13 cellular contexts compared by ENCODE assay signal in genomic region chr16:47949276-47949675, GRCh38.
DNase-seq lines count a peak whose midpoint lies in the region; ATAC-seq and TF ChIP-seq lines count a peak whose summit lies in the region.
"Had no signal": no experiment of that assay in that cellular context is flagged by ENCODE, and none has a peak within 500 bp of the region (broad histone marks: within the 10 kb centered on the region; RNA-seq: fewer than 3 reads in every experiment).

No MANE protein-coding gene starts in this region.

- no peak overlapping the region for H3K18ac ChIP-seq in mesenchymal stem cell (ENCODE audit: low read depth in 1 of 2, low read length in 2 of 2)

- H4K8ac ChIP-seq in mesenchymal stem cell (ENCODE audit: low read length): no peak overlapping the region

- H2AFZ ChIP-seq in mesenchymal stem cell (ENCODE audit: low read depth, low read length): peak overlapping the region; percentile 11
- no peak overlapping the region for H2AFZ ChIP-seq in smooth muscle cell (ENCODE audit: low read depth)

- peak overlapping the region; percentile 35 for H4K91ac ChIP-seq in mesenchymal stem cell (ENCODE audit: low read length)

- no peaks in the 10 kb centered on the region for H3F3A ChIP-seq in smooth muscle cell (ENCODE audit: low read depth)

- H4K20me1 ChIP-seq in smooth muscle cell (ENCODE audit: low read depth): no peaks in the 10 kb centered on the region
- H4K20me1 ChIP-seq: BLaER1 treated with 17β-estradiol and CSF1 and Interleukin-3, amounts not matched to agents 10 nM and 100 nM had no signal

- H3K9ac ChIP-seq in mesenchymal stem cell (ENCODE audit: low read length) (no peak overlapping the region), smooth muscle cell (ENCODE audit: low read depth) (no peak overlapping the region)
- H3K9ac ChIP-seq: BLaER1 treated with 17β-estradiol and CSF1 and Interleukin-3, amounts not matched to agents 10 nM and 100 nM had no signal

- H3K4me2 ChIP-seq in mesenchymal stem cell (ENCODE audit: low read length, poor library complexity, severe bottlenecking) (no peak overlapping the region), smooth muscle cell (no peak overlapping the region)
- H3K4me2 ChIP-seq: BLaER1 treated with 17β-estradiol and CSF1 and Interleukin-3, amounts not matched to agents 10 nM and 100 nM had no signal

- TF ChIP-seq POLR2A in NB4 (IDR thresholded peaks at IDR 0.05; ENCODE audit: extremely low read depth, insufficient read length): no peak

- H2BK12ac ChIP-seq in mesenchymal stem cell (ENCODE audit: low read length in 2 of 2): no peak overlapping the region

- H3K4me1 ChIP-seq in mesenchymal stem cell (ENCODE audit: control insufficient read depth, insufficient read depth, low read depth, low read length): no peaks in the 10 kb centered on the region
- H3K4me1 ChIP-seq in smooth muscle cell (ENCODE audit: low read depth): no peaks in the 10 kb centered on the region

- no peak overlapping the region for H2BK15ac ChIP-seq in mesenchymal stem cell (ENCODE audit: low read depth, poor library complexity, severe bottlenecking)

- no peaks in the 10 kb centered on the region for H3K9me3 ChIP-seq in mesenchymal stem cell (ENCODE audit: control insufficient read depth, low read length)
- no peaks in the 10 kb centered on the region for H3K9me3 ChIP-seq in smooth muscle cell (replicated peaks; ENCODE audit: low read depth)

- H2BK120ac ChIP-seq in mesenchymal stem cell (ENCODE audit: low read depth, low read length): no peak overlapping the region

- H3K27ac ChIP-seq in mesenchymal stem cell (ENCODE audit: low read length, poor library complexity, severe bottlenecking): no peak overlapping the region
- no peak overlapping the region for H3K27ac ChIP-seq in smooth muscle cell (ENCODE audit: low read depth)
- H3K27ac ChIP-seq: BLaER1 treated with 17β-estradiol and CSF1 and Interleukin-3, amounts not matched to agents 10 nM and 100 nM had no signal

- WGBS in mesenchymal stem cell: 87% methylated on average over 10 of the region's 10 CpGs
- 87% methylated on average over 10 of the region's 10 CpGs for WGBS in smooth muscle cell (ENCODE audit: low lambda C conversion rate)

- DNase-seq in SHP77 (lab: John Stamatoyannopoulos, UW): peak; percentile 14
- DNase-seq in SHP77 treated with DMSO at 0.1 percent for 48 hours (lab: John Stamatoyannopoulos, UW): no peak
- peak; percentile 13 for DNase-seq in Daoy (ENCODE audit: low read depth)
- peak; percentile 15 for DNase-seq in NB4 (ENCODE audit: low read depth)
- no peak for DNase-seq in mesenchymal stem cell
- DNase-seq in smooth muscle cell (lab: John Stamatoyannopoulos, UW; ENCODE audit: unreplicated experiment): no peak
- no peak for DNase-seq in NOMO-1 treated with dmso at 0.1 percent for 144 hours (lab: John Stamatoyannopoulos, UW; ENCODE audit: unreplicated experiment)
- DNase-seq: ACHN; CD4-positive, CD25-positive, alpha-beta regulatory T cell had no signal

- H3K4me3 ChIP-seq in NB4 (ENCODE audit: low read depth, low read length): no peak overlapping the region
- no peak overlapping the region for H3K4me3 ChIP-seq in mesenchymal stem cell (ENCODE audit: insufficient read depth in 1 of 2, low read depth in 1 of 2, low read length in 2 of 2)
- H3K4me3 ChIP-seq in smooth muscle cell: no peak overlapping the region
- H3K4me3 ChIP-seq: BLaER1 treated with 17β-estradiol and CSF1 and Interleukin-3, amounts not matched to agents 10 nM and 100 nM; GM12878 had no signal

- no peak overlapping the region for H3K14ac ChIP-seq in mesenchymal stem cell (ENCODE audit: low read length in 2 of 2)

- no peaks in the 10 kb centered on the region for H3K79me2 ChIP-seq in smooth muscle cell (ENCODE audit: low read depth)

- no peaks in the 10 kb centered on the region for H3K36me3 ChIP-seq in mesenchymal stem cell (ENCODE audit: control insufficient read depth in 1 of 2, insufficient read depth in 2 of 2, low read depth in 1 of 2, low read length in 2 of 2)
- no peaks in the 10 kb centered on the region for H3K36me3 ChIP-seq in smooth muscle cell (ENCODE audit: low read depth)
- H3K36me3 ChIP-seq: BLaER1 treated with 17β-estradiol and CSF1 and Interleukin-3, amounts not matched to agents 10 nM and 100 nM had no signal

- no peak for TF ChIP-seq CTCF in NB4 (IDR thresholded peaks at IDR 0.05; ENCODE audit: low read depth, low read length)
- TF ChIP-seq CTCF in smooth muscle cell (IDR thresholded peaks at IDR 0.05; ENCODE audit: borderline replicate concordance, insufficient read depth, poor library complexity, severe bottlenecking): no peak

- no peak for ATAC-seq in GM19395 (IDR thresholded peaks at IDR 0.05; ENCODE audit: unreplicated experiment)
- ATAC-seq: GM12878, HCT116 had no signal

- no peak overlapping the region for H2AK5ac ChIP-seq in mesenchymal stem cell (ENCODE audit: low read length, severe bottlenecking)

- no peaks in the 10 kb centered on the region for H3K79me1 ChIP-seq in mesenchymal stem cell (replicated peaks; ENCODE audit: low read length, poor library complexity, severe bottlenecking)

- no peak overlapping the region for H2BK5ac ChIP-seq in mesenchymal stem cell (ENCODE audit: low read depth, low read length, poor library complexity, severe bottlenecking)

- no peak overlapping the region for H3K4ac ChIP-seq in mesenchymal stem cell (ENCODE audit: low read depth in 1 of 2, low read length in 2 of 2)

- no peaks in the 10 kb centered on the region for H3K27me3 ChIP-seq in mesenchymal stem cell (ENCODE audit: control insufficient read depth in 1 of 2, insufficient read depth in 1 of 2, low read length in 2 of 2)
- no peaks in the 10 kb centered on the region for H3K27me3 ChIP-seq in smooth muscle cell (ENCODE audit: low read depth)
- H3K27me3 ChIP-seq: BLaER1 treated with 17β-estradiol and CSF1 and Interleukin-3, amounts not matched to agents 10 nM and 100 nM had no signal

- no peak overlapping the region for H3K23ac ChIP-seq in mesenchymal stem cell (ENCODE audit: low read length in 2 of 2)

Comparison
In these comparisons a context has a peak if more than half of its experiments do, and no peak if none do; other contexts are left out.
1. DNase-seq: peak in SHP77 (2 of 2), Daoy (single experiment) and NB4 (single experiment); none in SHP77 treated with DMSO at 0.1 percent for 48 hours (single experiment), mesenchymal stem cell (single experiment), smooth muscle cell (single experiment) and NOMO-1 treated with dmso at 0.1 percent for 144 hours (single experiment).